In genomic region chr17:7114241-7114874, GRCh38 we compare ENCODE assay signal across 1 cellular context.
TF ChIP-seq lines count a peak whose summit lies in the region.

Gene ASGR2 (minus strand): TSS chr17:7114822. CDS start chr17:7114240, 582 bp downstream.

TF ChIP-seq in H1, 55 proteins besides CTCF, POLR2A, EP300 and RAD21:
- TF ChIP-seq TCF12 (IDR thresholded peaks at IDR 0.05; ENCODE audit: low read depth, low read length) (no peak), RNF2 (IDR thresholded peaks at IDR 0.05; ENCODE audit: borderline replicate concordance, low read depth, low read length, missing control alignments, poor library complexity, severe bottlenecking) (no peak), GTF2F1 (IDR thresholded peaks at IDR 0.05; ENCODE audit: borderline replicate concordance, low read depth, low read length) (no peak), EZH2 (IDR thresholded peaks at IDR 0.05; ENCODE audit: low read depth, low read length, severe bottlenecking) (no peak), YY1 (IDR thresholded peaks at IDR 0.05; ENCODE audit: low read depth, low read length) (no peak), NRF1 (IDR thresholded peaks at IDR 0.05; ENCODE audit: low read depth, low read length) (no peak), TAF1 (IDR thresholded peaks at IDR 0.05; ENCODE audit: low read depth, low read length) (no peak), SAP30 (IDR thresholded peaks at IDR 0.05; ENCODE audit: insufficient read depth, insufficient replicate concordance, low read length) (no peak), ZNF274 (IDR thresholded peaks at IDR 0.05; ENCODE audit: borderline replicate concordance, extremely low read depth, low read length) (no peak)
